In the genomic region with DNA sequence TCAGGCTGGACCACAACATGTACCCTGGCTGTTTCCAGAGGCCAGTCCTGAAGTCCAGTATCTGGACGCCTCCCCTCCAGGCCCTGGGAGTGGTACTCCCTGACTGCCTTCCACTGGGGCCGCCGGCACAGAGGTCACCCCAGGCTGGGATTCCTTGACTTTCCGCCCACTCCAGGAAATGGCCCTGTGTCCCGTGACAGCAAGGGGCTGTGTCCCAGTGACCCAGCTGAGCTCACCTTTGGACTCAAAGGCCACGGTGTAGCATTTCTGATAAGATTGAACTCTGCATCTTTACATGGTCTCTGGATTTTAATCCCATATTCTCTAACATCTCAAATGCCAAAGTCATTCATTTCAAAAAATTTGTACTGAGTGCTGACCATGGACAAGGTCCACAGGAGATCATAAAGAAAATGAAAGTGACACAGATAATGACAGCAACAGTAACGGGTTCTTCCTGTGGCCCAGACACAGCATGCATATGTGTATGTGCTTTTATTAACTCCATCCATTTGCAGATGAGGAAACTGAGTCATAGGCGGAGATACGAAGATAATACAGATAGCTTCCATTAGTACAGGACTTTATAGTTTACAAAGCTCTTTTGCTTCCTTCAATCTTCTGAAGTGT, we compare ENCODE assay signal across 21 cellular contexts. TPM values are rescaled to one million over a fixed set of nuclear protein-coding genes. Genes with fewer than 3 reads are reported as not detected.
"Had no signal": no experiment of that assay in that cellular context is flagged by ENCODE, and none has a peak within 500 bp of the region (broad histone marks: within the 10 kb centered on the region; RNA-seq: fewer than 3 reads in every experiment).

No MANE protein-coding gene starts in this region.

- H3K9me3 Mint-ChIP-seq: central memory CD8-positive, alpha-beta T cell; immature natural killer cell; naive B cell; neural crest cell; stimulated activated effector memory CD8-positive, alpha-beta T cell treated with anti-CD3 and anti-CD28 coated beads, Interleukin-12 subunit alpha, Interleukin-12 subunit beta, amount 100 ng/mL, for 72 hours; stimulated activated naive CD8-positive, alpha-beta T cell treated with anti-CD3 and anti-CD28 coated beads, Interleukin-15, Interleukin-2, amounts not matched to agents 100 ng/mL and 50 ng/mL, for 24 hours had no signal

- ATAC-seq: gastrocnemius medialis; right cardiac atrium; stimulated activated effector memory CD8-positive, alpha-beta T cell treated with anti-CD3 and anti-CD28 coated beads, Interleukin-12 subunit alpha, Interleukin-12 subunit beta, amount 100 ng/mL, for 72 hours; upper lobe of right lung had no signal

- H3K4me3 Mint-ChIP-seq: central memory CD8-positive, alpha-beta T cell; naive B cell; neural crest cell; stimulated activated effector memory CD8-positive, alpha-beta T cell treated with anti-CD3 and anti-CD28 coated beads, Interleukin-12 subunit alpha, Interleukin-12 subunit beta, amount 100 ng/mL, for 72 hours; stimulated activated naive CD8-positive, alpha-beta T cell treated with anti-CD3 and anti-CD28 coated beads, Interleukin-15, Interleukin-2, amounts not matched to agents 100 ng/mL and 50 ng/mL, for 24 hours had no signal

- DNase-seq: effector memory CD4-positive, alpha-beta T cell; gastrocnemius medialis; immature natural killer cell; left ventricle myocardium inferior; mesendoderm; naive B cell; ovary; right cardiac atrium; stimulated activated CD4-positive, alpha-beta T cell treated with anti-CD3 and anti-CD28 coated beads, Interleukin-4, amount 100 ng/mL, for 1 hour; stimulated activated CD8-positive, alpha-beta memory T cell treated with anti-CD3 and anti-CD28 coated beads, Interleukin-4, amount 100 ng/mL, for 48 hours; testis; upper lobe of right lung had no signal

- FAIRE-seq: endometrium, keratinocyte had no signal

- H3K27ac Mint-ChIP-seq: progenitor cell of endocrine pancreas; stimulated activated naive CD8-positive, alpha-beta T cell treated with anti-CD3 and anti-CD28 coated beads, Interleukin-15, Interleukin-2, amounts not matched to agents 100 ng/mL and 50 ng/mL, for 24 hours had no signal

- H3K36me3 Mint-ChIP-seq: immature natural killer cell; stimulated activated effector memory CD8-positive, alpha-beta T cell treated with anti-CD3 and anti-CD28 coated beads, Interleukin-12 subunit alpha, Interleukin-12 subunit beta, amount 100 ng/mL, for 72 hours had no signal

RNA-seq across cellular contexts. Expression of gene ADAMTS14, which starts 5.4 kb away (rescaled TPM):
- total RNA-seq: lung microvascular endothelial cell, subcutaneous adipose tissue had no signal
